Comparison of ENCODE assay signal across 8 cellular contexts in genomic region chr14:22558221-22558913, GRCh38. TPM values are rescaled to one million over a fixed set of nuclear protein-coding genes. Genes with fewer than 3 reads are reported as not detected.
DNase-seq lines count a peak whose midpoint lies in the region; ATAC-seq, FAIRE-seq and TF ChIP-seq lines count a peak whose summit lies in the region.

No MANE protein-coding gene starts in this region.

- FAIRE-seq in RCC 7860 (lab: Jason Lieb, UNC), result no peak

- peak; percentile 47 to 79 (median 56) for DNase-seq in CD8-positive, alpha-beta memory T cell
- DNase-seq in T-helper 17 cell (peak; percentile 39 to 69 (median 45)), chondrocyte (ENCODE audit: low spot score) (no peak), NCI-H2227 (lab: John Stamatoyannopoulos, UW; ENCODE audit: unreplicated experiment) (no peak), NCI-H2171 (lab: John Stamatoyannopoulos, UW) (no peak), NCI-H524 treated with DMSO at 0.1 percent for 48 hours (lab: John Stamatoyannopoulos, UW) (no peak), RCC 7860 (ENCODE audit: low spot score) (no peak)

- peaks cover 0 to 12% (median 2%) of the 10 kb centered on the region in 3 donors for H3K36me3 Mint-ChIP-seq in CD8-positive, alpha-beta memory T cell
- H3K36me3 Mint-ChIP-seq in T-helper 17 cell (ENCODE audit: low read depth), result peaks cover 2% of the 10 kb centered on the region
- H3K36me3 Mint-ChIP-seq in chondrocyte (ENCODE audit: low read depth), result peaks cover 6% of the 10 kb centered on the region

- no peaks in the 10 kb centered on the region for H3K9me3 ChIP-seq in CD8-positive, alpha-beta memory T cell (ENCODE audit: low read length)
- H3K9me3 ChIP-seq in T-helper 17 cell (ENCODE audit: control insufficient read depth, low read length, poor library complexity, severe bottlenecking) (no peaks in the 10 kb centered on the region), neutrophil (no peaks in the 10 kb centered on the region)

- H3K9me3 Mint-ChIP-seq in CD8-positive, alpha-beta memory T cell, result peaks cover 0 to 4% (median 2%) of the 10 kb centered on the region in 5 donors
- no peaks in the 10 kb centered on the region for H3K9me3 Mint-ChIP-seq in chondrocyte (ENCODE audit: low read depth)

- H3K4me1 Mint-ChIP-seq in CD8-positive, alpha-beta memory T cell, result peaks cover 85 to 96% (median 95%) of the 10 kb centered on the region in 3 donors
- peaks cover 82% of the 10 kb centered on the region for H3K4me1 Mint-ChIP-seq in T-helper 17 cell
- peaks cover 33% of the 10 kb centered on the region for H3K4me1 Mint-ChIP-seq in chondrocyte (ENCODE audit: low read depth)

- CTCF ChIA-PET in CD8-positive, alpha-beta memory T cell (lab: Charles Lee), result interaction anchor here (0.7 to 6.3 kb wide), 10 partner anchors 12 to 672 kb away, joined by 3 to 230 read pairs (median 3); partner anchors contain the start of genes DAD1 and LRP10

- peak overlapping the region; percentile 92 for H3K27ac ChIP-seq in CD8-positive, alpha-beta memory T cell (ENCODE audit: low read depth, low read length)
- H3K27ac ChIP-seq in neutrophil, result peak overlapping the region; percentile 23

- peak overlapping the region; percentile 98 to 100 (median 99) for H3K27ac Mint-ChIP-seq in CD8-positive, alpha-beta memory T cell
- H3K27ac Mint-ChIP-seq in T-helper 17 cell (peak overlapping the region; percentile 100), chondrocyte (ENCODE audit: unreplicated experiment) (peak overlapping the region; percentile 49)

- TF ChIP-seq CTCF in chondrocyte (IDR thresholded peaks at IDR 0.05), result peak; percentile 17
- TF ChIP-seq CTCF in neutrophil (IDR thresholded peaks at IDR 0.05), result no peak

- H3K27me3 ChIP-seq in CD8-positive, alpha-beta memory T cell (ENCODE audit: insufficient read depth, low read length, poor library complexity, severe bottlenecking), result no peaks in the 10 kb centered on the region
- no peaks in the 10 kb centered on the region for H3K27me3 ChIP-seq in neutrophil

- POLR2A ChIA-PET in CD8-positive, alpha-beta memory T cell (lab: Charles Lee), result interaction anchor here (0.5 to 4.9 kb wide), 4 partner anchors 9 to 48 kb away, joined by 3 to 84 read pairs (median 7); no protein-coding TSS in a partner anchor

- H3K4me3 Mint-ChIP-seq in CD8-positive, alpha-beta memory T cell, result peak overlapping the region; percentile 84 to 94 (median 89)
- H3K4me3 Mint-ChIP-seq in T-helper 17 cell, result peak overlapping the region; percentile 86
- no peak overlapping the region for H3K4me3 Mint-ChIP-seq in chondrocyte (ENCODE audit: unreplicated experiment)

- H3K4me3 ChIP-seq in CD8-positive, alpha-beta memory T cell (ENCODE audit: low read length), result peak overlapping the region; percentile 69
- no peak overlapping the region for H3K4me3 ChIP-seq in neutrophil (ENCODE audit: low read depth in 1 of 2, low read length in 1 of 2)

- ATAC-seq in T-helper 17 cell, result no peak

- peaks cover 91% of the 10 kb centered on the region for H3K4me1 ChIP-seq in CD8-positive, alpha-beta memory T cell (ENCODE audit: insufficient read depth, low read length)
- H3K4me1 ChIP-seq in neutrophil (ENCODE audit: control insufficient read depth in 1 of 2, insufficient read depth in 1 of 2, low read depth in 1 of 2, low read length in 1 of 2), result peaks cover 40 to 42% of the 10 kb centered on the region in 2 experiments

- H3K27me3 Mint-ChIP-seq in CD8-positive, alpha-beta memory T cell, result peaks cover 0 to 8% of the 10 kb centered on the region in 2 donors
- H3K27me3 Mint-ChIP-seq in T-helper 17 cell (no peaks in the 10 kb centered on the region), chondrocyte (ENCODE audit: low read depth) (no peaks in the 10 kb centered on the region)

- no peaks in the 10 kb centered on the region for H3K36me3 ChIP-seq in CD8-positive, alpha-beta memory T cell (ENCODE audit: insufficient read depth, low read length)
- H3K36me3 ChIP-seq in neutrophil, result no peaks in the 10 kb centered on the region

RNA-seq across cellular contexts. Expression of gene DAD1, which starts 30.7 kb away (rescaled TPM):
- 100 to 1,000 TPM; 329 to 353 TPM for total RNA-seq in CD8-positive, alpha-beta memory T cell
- 622 TPM for polyA plus RNA-seq in CD8-positive, alpha-beta memory T cell
- 10 to 100 TPM; 95.4 to 96.0 TPM for total RNA-seq in T-helper 17 cell
- 248 to 266 TPM (median 253 TPM) in 3 replicates for total RNA-seq in chondrocyte

RNA-seq across cellular contexts. Expression of gene ABHD4, which starts 39.7 kb away (rescaled TPM):
- 10 to 100 TPM in 1 of 2 experiments, 1 to 10 TPM in 1; 8.4 to 11.4 TPM for total RNA-seq in CD8-positive, alpha-beta memory T cell
- 13.7 TPM for polyA plus RNA-seq in CD8-positive, alpha-beta memory T cell
- 10 to 100 TPM; 12.3 to 19.0 TPM for total RNA-seq in T-helper 17 cell
- 52.1 to 89.9 TPM (median 88.0 TPM) in 3 replicates for total RNA-seq in chondrocyte

Comparison
In these comparisons a context has a peak if more than half of its experiments do, and no peak if none do; other contexts are left out.
1. DNase-seq: peak in CD8-positive, alpha-beta memory T cell (5 of 5) and T-helper 17 cell (3 of 3); none in chondrocyte (single experiment), NCI-H2227 (single experiment), NCI-H2171 (single experiment), NCI-H524 treated with DMSO at 0.1 percent for 48 hours (single experiment) and RCC 7860 (single experiment).
2. H3K27ac Mint-ChIP-seq: peak in every context shown above with its lines; median percentile 100 in T-helper 17 cell; 99 in CD8-positive, alpha-beta memory T cell; 49 in chondrocyte.